In the genomic region with DNA sequence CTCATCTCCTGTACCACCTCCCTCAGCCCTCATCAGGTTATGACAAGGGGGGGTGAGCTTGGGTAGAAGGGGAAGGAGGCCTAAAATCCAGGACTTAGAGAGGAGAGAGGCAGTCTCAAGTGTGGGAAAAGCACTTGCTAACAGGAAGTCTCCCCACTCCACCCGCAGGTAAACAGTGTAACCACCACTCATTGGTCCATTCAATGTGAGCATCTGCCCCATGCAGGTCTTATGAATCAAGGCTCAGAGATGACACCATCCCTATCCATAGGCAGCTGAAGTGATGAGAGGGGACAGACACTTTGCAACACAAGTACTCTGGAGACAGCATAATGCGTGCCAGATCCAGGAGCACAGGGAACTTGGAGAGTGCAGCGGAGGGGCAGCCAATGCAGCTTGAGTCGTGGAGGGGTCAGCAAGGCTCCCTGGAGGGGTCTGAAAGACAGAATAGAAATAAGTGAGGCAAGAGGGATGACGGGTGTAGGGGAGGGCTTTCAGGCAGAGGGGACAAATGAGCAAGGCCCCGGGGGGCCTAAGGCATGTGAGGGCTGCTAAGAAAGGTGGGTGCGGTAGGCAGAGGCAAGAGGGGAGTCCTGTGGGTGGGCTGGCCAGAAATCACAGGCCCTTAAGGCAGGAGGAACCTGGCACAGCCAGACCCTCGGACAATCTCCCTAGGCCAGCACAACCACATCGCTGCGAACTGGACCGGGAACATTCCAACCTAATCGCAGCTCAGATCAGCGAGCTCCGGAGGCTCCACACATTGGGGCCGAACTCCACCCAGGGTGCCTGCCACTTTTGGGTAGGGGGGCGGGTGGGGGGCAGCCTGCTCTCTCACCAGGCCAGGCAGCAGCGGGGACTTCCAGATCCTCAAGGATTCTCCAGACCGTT, we compare ENCODE assay signal across 21 cellular contexts. TPM values are rescaled to one million over a fixed set of nuclear protein-coding genes. Genes with fewer than 3 reads are reported as not detected.
A peak's percentile ranks its signal among the peaks of the same experiment; 100 is the strongest.
DNase-seq lines count a peak whose midpoint lies in the region; ATAC-seq, FAIRE-seq and TF ChIP-seq lines count a peak whose summit lies in the region.
"Had no signal": no experiment of that assay in that cellular context is flagged by ENCODE, and none has a peak within 500 bp of the region (broad histone marks: within the 10 kb centered on the region; RNA-seq: fewer than 3 reads in every experiment).

No MANE protein-coding gene starts in this region.

- H3K9me3 ChIP-seq in upper lobe of left lung (no peaks in the 10 kb centered on the region), stomach (no peaks in the 10 kb centered on the region), adrenal gland (replicated peaks in 1 of 3) (no peaks in the 10 kb centered on the region)
- H3K9me3 ChIP-seq: colonic mucosa, MG63, SJSA1 had no signal

- H3K36me3 ChIP-seq in upper lobe of left lung (no peaks in the 10 kb centered on the region), stomach (no peaks in the 10 kb centered on the region), adrenal gland (replicated peaks in 1 of 2) (no peaks in the 10 kb centered on the region)
- H3K36me3 ChIP-seq: colonic mucosa, MG63, SJSA1 had no signal

- H3K27ac ChIP-seq in upper lobe of left lung (peak overlapping the region; percentile 15 to 72 (median 46)), stomach (no peak overlapping the region), adrenal gland (no peak overlapping the region)
- H3K27ac ChIP-seq: colonic mucosa, hepatocyte, SJSA1 had no signal

- H3K4me3 ChIP-seq in upper lobe of left lung (no peak overlapping the region), stomach (no peak overlapping the region), adrenal gland (no peak overlapping the region)
- H3K4me3 ChIP-seq: colonic mucosa, hepatocyte, MG63, SJSA1 had no signal

- ATAC-seq in left colon (peak; percentile 34), upper lobe of left lung (ENCODE audit: low FRiP score in 2 of 2) (no peak)
- ATAC-seq: activated naive CD4-positive, alpha-beta T cell treated with anti-CD3 and anti-CD28 coated beads, Interleukin-2, amount 50 U/mL, for 72 hours; activated T-cell treated with anti-CD3 and anti-CD28 coated beads, Interleukin-2, amount 50 U/mL, for 72 hours had no signal

- TF ChIP-seq POLR2A in upper lobe of left lung (IDR thresholded peaks at IDR 0.05) (no peak), stomach (IDR thresholded peaks at IDR 0.05) (no peak), adrenal gland (IDR thresholded peaks at IDR 0.05) (no peak)

- WGBS in upper lobe of left lung, 2 donors = 61 to 73% methylated on average over 15 to 18 of the region's 18 CpGs
- 47 to 57% (median 56%) methylated on average over 12 to 18 of the region's 18 CpGs for WGBS in stomach, 5 donors
- 79 to 84% (median 83%) methylated on average over 8 to 18 of the region's 18 CpGs for whole genome bisulfite sequencing in adrenal gland, 4 donors

- DNase-seq in SHP77 (lab: John Stamatoyannopoulos, UW) = peak; percentile 16 to 30
- DNase-seq in SHP77 treated with DMSO at 0.1 percent for 48 hours (lab: John Stamatoyannopoulos, UW) = no peak
- peak; percentile 58 for DNase-seq in NCI-H345 (lab: John Stamatoyannopoulos, UW)
- no peak for DNase-seq in left colon
- DNase-seq in upper lobe of left lung = no peak
- DNase-seq in stomach = no peak
- no peak for DNase-seq in GM19239 (ENCODE audit: insufficient read length, low spot score)
- DNase-seq in adrenal gland = no peak
- DNase-seq: activated B cell treated with CpG ODN at 0.5 μM for 24 hours; activated CD4-positive, alpha-beta memory T cell treated with anti-CD3 and anti-CD28 coated beads, Interleukin-2, amount 10 ng/mL, durations not matched to agents 7 days and 5 days; activated T-cell treated with anti-CD3 and anti-CD28 coated beads, Interleukin-2, amount 50 U/mL, for 72 hours; C1 segment of cervical spinal cord; MG63; NCI-H1930; NCI-H526 treated with DMSO at 0.1 percent for 48 hours; stimulated activated CD4-positive, alpha-beta T cell treated with anti-CD3 and anti-CD28 coated beads, Interleukin-2, amount 100 ng/mL, for 48 hours had no signal

- no peak for TF ChIP-seq CTCF in upper lobe of left lung (IDR thresholded peaks at IDR 0.05)
- TF ChIP-seq CTCF in stomach (IDR thresholded peaks at IDR 0.05) = no peak
- TF ChIP-seq CTCF in adrenal gland (IDR thresholded peaks at IDR 0.05) = no peak

- FAIRE-seq in GM19239 (lab: Jason Lieb, UNC) = no peak
- FAIRE-seq: islet of Langerhans had no signal

- intact Hi-C loops in left colon (cut with DNase I, micrococcal nuclease) = no loop called here
- intact Hi-C loops in stomach (cut with DNase I; ENCODE audit: low total_unique reads) = no loop called here
- intact Hi-C loops in adrenal gland (cut with DNase I) = loop anchor here (10.0 kb wide), 3 partner anchors 187 to 367 kb away; no protein-coding TSS in a partner anchor

- TF ChIP-seq EP300 in upper lobe of left lung (IDR thresholded peaks at IDR 0.05) = no peak
- TF ChIP-seq EP300 in stomach (IDR thresholded peaks at IDR 0.05) = no peak

- H3K4me1 ChIP-seq in upper lobe of left lung (peaks cover 27 to 59% (median 44%) of the 10 kb centered on the region in 4 donors), stomach (peaks cover 20 to 34% (median 28%) of the 10 kb centered on the region in 4 donors), adrenal gland (replicated peaks in 1 of 2) (peaks cover 0 to 6% of the 10 kb centered on the region in 2 donors)

- H3K27me3 ChIP-seq in upper lobe of left lung = no peaks in the 10 kb centered on the region
- no peaks in the 10 kb centered on the region for H3K27me3 ChIP-seq in stomach
- H3K27me3 ChIP-seq in adrenal gland = no peaks in the 10 kb centered on the region
- H3K27me3 ChIP-seq: colonic mucosa, MG63, SJSA1 had no signal

RNA-seq across cellular contexts. Expression of a gene that starts 23.0 kb away (rescaled TPM):
- total RNA-seq in left colon (100 to 1,000 TPM; 162 to 163 TPM), upper lobe of left lung (100 to 1,000 TPM in 1 of 6 donors, 10 to 100 TPM in 5; 24.1 to 139 (median 91.9) TPM), stomach (1,000 to 10,000 TPM in 1 of 5 donors, 100 to 1,000 TPM in 3, 10 to 100 TPM in 1; 23.2 to 1,029 (median 220) TPM), adrenal gland (100 to 1,000 TPM; 145 to 605 (median 189) TPM)
- polyA plus RNA-seq in stomach (1,000 to 10,000 TPM in 2 of 3 donors, 100 to 1,000 TPM in 1; 378 to 3,028 (median 2,014) TPM), adrenal gland (100 to 1,000 TPM; 126 to 188 (median 152) TPM)

RNA-seq across cellular contexts. Expression of a gene that starts 26.2 kb away (rescaled TPM):
- total RNA-seq in left colon (1 to 10 TPM; 8.6 to 9.3 TPM), upper lobe of left lung (10 to 100 TPM in 4 of 6 donors, 1 to 10 TPM in 2; 8.4 to 32.8 (median 11.8) TPM), stomach (10 to 100 TPM in 3 of 5 donors, 1 to 10 TPM in 2; 1.8 to 29.5 (median 14.3) TPM), adrenal gland (10 to 100 TPM in 7 of 8 donors, 1 to 10 TPM in 1; 8.8 to 25.9 (median 13.8) TPM)
- polyA plus RNA-seq in stomach (1 to 10 TPM; 4.6 to 6.6 (median 6.1) TPM), adrenal gland (10 to 100 TPM in 2 of 3 donors, 1 to 10 TPM in 1; 5.6 to 14.8 (median 10.9) TPM)

RNA-seq across cellular contexts. Expression of a gene that starts 38.1 kb away (rescaled TPM):
- total RNA-seq in left colon (10 to 100 TPM; 19.5 to 20.0 TPM), upper lobe of left lung (10 to 100 TPM; 13.8 to 43.2 (median 22.7) TPM), stomach (10 to 100 TPM; 12.5 to 30.8 (median 28.7) TPM), adrenal gland (10 to 100 TPM; 19.0 to 37.0 (median 25.4) TPM)
- polyA plus RNA-seq in stomach (1 to 10 TPM; 3.3 to 4.8 (median 4.6) TPM), adrenal gland (10 to 100 TPM in 1 of 3 donors, 1 to 10 TPM in 2; 4.9 to 14.0 (median 10.0) TPM)

Comparison
In these comparisons a context has a peak if more than half of its experiments do, and no peak if none do; other contexts are left out.
1. DNase-seq: peak in SHP77 (2 of 2) and NCI-H345 (single experiment); none in SHP77 treated with DMSO at 0.1 percent for 48 hours (single experiment), left colon (0 of 2), upper lobe of left lung (0 of 2), stomach (single experiment), GM19239 (single experiment) and adrenal gland (0 of 7).
2. H3K27ac ChIP-seq: peak in upper lobe of left lung (4 of 4); none in stomach (0 of 5) and adrenal gland (0 of 5).
3. intact Hi-C loops: an anchor here in adrenal gland (10.0 kb wide); none called in left colon and stomach.